ENCODE assay signal across 9 cellular contexts in genomic region chr1:94095744-94096469, GRCh38. TPM values are rescaled to one million over a fixed set of nuclear protein-coding genes. Genes with fewer than 3 reads are reported as not detected.
DNase-seq lines count a peak whose midpoint lies in the region; ATAC-seq and TF ChIP-seq lines count a peak whose summit lies in the region.
"Had no signal": no experiment of that assay in that cellular context is flagged by ENCODE, and none has a peak within 500 bp of the region (broad histone marks: within the 10 kb centered on the region; RNA-seq: fewer than 3 reads in every experiment).

No MANE protein-coding gene starts in this region.

- H3K27ac ChIP-seq in SK-N-MC (no peak overlapping the region; the same call in 1 of the 2 replicates), transverse colon (peak overlapping the region; percentile 68 to 81 (median 74))

- H3K9me3 Mint-ChIP-seq in nephron = no peaks in the 10 kb centered on the region
- H3K9me3 Mint-ChIP-seq: activated B cell treated with CpG ODN at 0.5 μM for 24 hours had no signal

- H3K27me3 Mint-ChIP-seq in nephron (ENCODE audit: low read depth) = no peaks in the 10 kb centered on the region

- no peaks in the 10 kb centered on the region for H3K36me3 ChIP-seq in SK-N-MC (ENCODE audit: insufficient read depth, low read length)
- H3K36me3 ChIP-seq in transverse colon = no peaks in the 10 kb centered on the region

- no peak for DNase-seq in SK-N-MC (ENCODE audit: low read depth, low spot score)
- DNase-seq in fibroblast of peridontal ligament (ENCODE audit: extremely low read depth) = peak; percentile 29
- no peak for DNase-seq in transverse colon
- DNase-seq in AML-193 (lab: John Stamatoyannopoulos, UW) = no peak
- DNase-seq in NCI-H2171 treated with DMSO at 0.1 percent for 48 hours (lab: John Stamatoyannopoulos, UW) = no peak
- DNase-seq in kidney glomerular epithelial cell (lab: John Stamatoyannopoulos, UW) = no peak
- DNase-seq: activated B cell treated with CpG ODN at 0.5 μM for 24 hours had no signal

- peak overlapping the region; percentile 94 to 98 (median 97) for H3K27ac Mint-ChIP-seq in nephron
- H3K27ac Mint-ChIP-seq: activated B cell treated with CpG ODN at 0.5 μM for 24 hours had no signal

- WGBS in transverse colon (ENCODE audit: low coverage in 1 of 2), 2 donors = 75 to 80% methylated on average over 4 to 13 of the region's 14 CpGs

- TF ChIP-seq CTCF in nephron (IDR thresholded peaks at IDR 0.05; ENCODE audit: unreplicated experiment in 3 of 3) (no peak), transverse colon (IDR thresholded peaks at IDR 0.05) (no peak)

- intact Hi-C loops in transverse colon (cut with DNase I; ENCODE audit: low total_unique reads) = no loop called here

- H3K9me3 ChIP-seq in SK-N-MC (ENCODE audit: low read depth, low read length) (no peaks in the 10 kb centered on the region), transverse colon (no peaks in the 10 kb centered on the region)

- peak overlapping the region in 2 of 3 experiments; percentile 8 to 58 for H3K4me3 Mint-ChIP-seq in nephron
- H3K4me3 Mint-ChIP-seq: activated B cell treated with CpG ODN at 0.5 μM for 24 hours had no signal

- in situ Hi-C loops in transverse colon (cut with MboI; ENCODE audit: low pct_ligation_motif_present in 1 of 4, low pct_unique_long_range_greater_than_20kb in 1 of 4, low sequenced_read_pairs in 3 of 4) = no loop called here

- H3K27me3 ChIP-seq in transverse colon = no peaks in the 10 kb centered on the region

- no peak overlapping the region for H3K9ac ChIP-seq in SK-N-MC (ENCODE audit: insufficient read length)

- peak overlapping the region; percentile 70 for H3K4me3 ChIP-seq in SK-N-MC
- H3K4me3 ChIP-seq in transverse colon = no peak overlapping the region

- no peaks in the 10 kb centered on the region for H3K36me3 Mint-ChIP-seq in nephron (ENCODE audit: low read depth)

- TF ChIP-seq EP300 in transverse colon (IDR thresholded peaks at IDR 0.05; ENCODE audit: low read depth) = no peak

- H3K4me1 Mint-ChIP-seq in nephron = peaks cover 90% of the 10 kb centered on the region
- H3K4me1 Mint-ChIP-seq: activated B cell treated with CpG ODN at 0.5 μM for 24 hours had no signal

- peaks cover 0 to 41% (median 13%) of the 10 kb centered on the region in 4 donors for H3K4me1 ChIP-seq in transverse colon

- no peak for TF ChIP-seq POLR2A in transverse colon (IDR thresholded peaks at IDR 0.05)

- no peak for ATAC-seq in HG02571 (IDR thresholded peaks at IDR 0.05; ENCODE audit: unreplicated experiment)

RNA-seq across cellular contexts. Expression of gene ABCA4, which starts 25.0 kb away (rescaled TPM):
- total RNA-seq in transverse colon = under 1 TPM in 2 of 4 donors, not detected in 2; 0.16 to 0.55 TPM
- total RNA-seq: activated B cell treated with CpG ODN at 0.5 μM for 24 hours had no signal
